Comparison of ENCODE assay signal across 28 cellular contexts in genomic region chr6:24621626-24622360, GRCh38. TPM values are rescaled to one million over a fixed set of nuclear protein-coding genes. Genes with fewer than 3 reads are reported as not detected.
"Had no signal": no experiment of that assay in that cellular context is flagged by ENCODE, and none has a peak within 500 bp of the region (broad histone marks: within the 10 kb centered on the region; RNA-seq: fewer than 3 reads in every experiment).

No MANE protein-coding gene starts in this region.

- H3K79me2 ChIP-seq: hepatocyte had no signal

- H3K36me3 Mint-ChIP-seq: mesothelial cell of epicardium; naive B cell; natural killer cell treated with Interleukin-12 subunit alpha and Interleukin-12 subunit beta and Interleukin-15 and Interleukin-18, amount 100 ng/mL, for 72 hours; stimulated activated memory B cell treated with anti-CD40 and anti-IgM and Interleukin-4, amounts not matched to agents 10 μg/mL and 1 μg/mL and 100 μg/mL, for 72 hours; type B pancreatic cell had no signal

- H3K4me1 Mint-ChIP-seq: mesothelial cell of epicardium; naive B cell; stimulated activated memory B cell treated with anti-CD40 and anti-IgM and Interleukin-4, amounts not matched to agents 10 μg/mL and 1 μg/mL and 100 μg/mL, for 72 hours had no signal

- DNase-seq: cortex of kidney; effector memory CD8-positive, alpha-beta T cell; foreskin fibroblast; heart left ventricle; kidney; left lung; mesenchymal stem cell; mucosa of descending colon; naive B cell; nucleus accumbens; ovary; psoas muscle; right cardiac atrium; spleen; stimulated activated CD4-positive, alpha-beta T cell treated with anti-CD3 and anti-CD28 coated beads, Interleukin-4, amount 100 ng/mL, for 4 hours; stimulated activated naive CD8-positive, alpha-beta T cell treated with anti-CD3 and anti-CD28 coated beads, Interleukin-15, Interleukin-2, amounts not matched to agents 100 U/mL and 50 U/mL, for 24 hours; substantia nigra; testis; tibial artery had no signal

- H3K4me2 ChIP-seq: hepatocyte had no signal

- H3K27ac Mint-ChIP-seq: effector memory CD8-positive, alpha-beta T cell; mesothelial cell of epicardium; natural killer cell treated with Interleukin-12 subunit alpha and Interleukin-12 subunit beta and Interleukin-15 and Interleukin-18, amount 100 ng/mL, for 72 hours; stimulated activated memory B cell treated with anti-CD40 and anti-IgM and Interleukin-4, amounts not matched to agents 10 μg/mL and 1 μg/mL and 100 μg/mL, for 72 hours; type B pancreatic cell had no signal

- H3K9me3 ChIP-seq: gastroesophageal sphincter, heart left ventricle, left lung, mucosa of descending colon, ovary, psoas muscle, spleen, testis, tibial artery had no signal

- H3K4me3 ChIP-seq: gastroesophageal sphincter, heart left ventricle, hepatocyte, left lung, mucosa of descending colon, ovary, psoas muscle, skin epidermis, spleen, testis, tibial artery had no signal

- H3K36me3 ChIP-seq: gastroesophageal sphincter, heart left ventricle, left lung, ovary, spleen, tibial artery had no signal

- H3K4me3 Mint-ChIP-seq: effector memory CD8-positive, alpha-beta T cell; mesothelial cell of epicardium; naive B cell; natural killer cell treated with Interleukin-12 subunit alpha and Interleukin-12 subunit beta and Interleukin-15 and Interleukin-18, amount 100 ng/mL, for 72 hours; stimulated activated memory B cell treated with anti-CD40 and anti-IgM and Interleukin-4, amounts not matched to agents 10 μg/mL and 1 μg/mL and 100 μg/mL, for 72 hours; type B pancreatic cell had no signal

- H3K27me3 ChIP-seq: gastroesophageal sphincter, heart left ventricle, hepatocyte, left lung, ovary, spleen, testis, tibial artery had no signal

- H2AFZ ChIP-seq: hepatocyte had no signal

- H3K27me3 Mint-ChIP-seq: stimulated activated memory B cell treated with anti-CD40 and anti-IgM and Interleukin-4, amounts not matched to agents 10 μg/mL and 1 μg/mL and 100 μg/mL, for 72 hours; type B pancreatic cell had no signal

- ATAC-seq: effector memory CD8-positive, alpha-beta T cell; gastroesophageal sphincter; heart left ventricle; left lung; mucosa of descending colon; natural killer cell treated with Interleukin-12 subunit alpha and Interleukin-12 subunit beta and Interleukin-15 and Interleukin-18, amount 100 ng/mL, for 72 hours; psoas muscle; right cardiac atrium; stimulated activated memory B cell treated with anti-CD40 and anti-IgM and Interleukin-4, amounts not matched to agents 10 μg/mL and 1 μg/mL and 100 μg/mL, for 72 hours; stimulated activated naive CD8-positive, alpha-beta T cell treated with anti-CD3 and anti-CD28 coated beads, Interleukin-15, Interleukin-2, amounts not matched to agents 100 U/mL and 50 U/mL, for 24 hours had no signal

- H3K27ac ChIP-seq: gastroesophageal sphincter, heart left ventricle, hepatocyte, left lung, ovary, psoas muscle, skin epidermis, spleen, testis, tibial artery had no signal

- H3K9me3 Mint-ChIP-seq: effector memory CD8-positive, alpha-beta T cell; mesothelial cell of epicardium; naive B cell; natural killer cell treated with Interleukin-12 subunit alpha and Interleukin-12 subunit beta and Interleukin-15 and Interleukin-18, amount 100 ng/mL, for 72 hours; stimulated activated memory B cell treated with anti-CD40 and anti-IgM and Interleukin-4, amounts not matched to agents 10 μg/mL and 1 μg/mL and 100 μg/mL, for 72 hours; type B pancreatic cell had no signal

- H3K4me1 ChIP-seq: gastroesophageal sphincter, heart left ventricle, left lung, psoas muscle, spleen, testis, tibial artery had no signal

RNA-seq across cellular contexts. Expression of gene KIAA0319, which starts 24.2 kb away (rescaled TPM):
- total RNA-seq: lung microvascular endothelial cell, renal cortical epithelial cell had no signal
